Comparison of ENCODE assay signal across 8 cellular contexts in the genomic region with DNA sequence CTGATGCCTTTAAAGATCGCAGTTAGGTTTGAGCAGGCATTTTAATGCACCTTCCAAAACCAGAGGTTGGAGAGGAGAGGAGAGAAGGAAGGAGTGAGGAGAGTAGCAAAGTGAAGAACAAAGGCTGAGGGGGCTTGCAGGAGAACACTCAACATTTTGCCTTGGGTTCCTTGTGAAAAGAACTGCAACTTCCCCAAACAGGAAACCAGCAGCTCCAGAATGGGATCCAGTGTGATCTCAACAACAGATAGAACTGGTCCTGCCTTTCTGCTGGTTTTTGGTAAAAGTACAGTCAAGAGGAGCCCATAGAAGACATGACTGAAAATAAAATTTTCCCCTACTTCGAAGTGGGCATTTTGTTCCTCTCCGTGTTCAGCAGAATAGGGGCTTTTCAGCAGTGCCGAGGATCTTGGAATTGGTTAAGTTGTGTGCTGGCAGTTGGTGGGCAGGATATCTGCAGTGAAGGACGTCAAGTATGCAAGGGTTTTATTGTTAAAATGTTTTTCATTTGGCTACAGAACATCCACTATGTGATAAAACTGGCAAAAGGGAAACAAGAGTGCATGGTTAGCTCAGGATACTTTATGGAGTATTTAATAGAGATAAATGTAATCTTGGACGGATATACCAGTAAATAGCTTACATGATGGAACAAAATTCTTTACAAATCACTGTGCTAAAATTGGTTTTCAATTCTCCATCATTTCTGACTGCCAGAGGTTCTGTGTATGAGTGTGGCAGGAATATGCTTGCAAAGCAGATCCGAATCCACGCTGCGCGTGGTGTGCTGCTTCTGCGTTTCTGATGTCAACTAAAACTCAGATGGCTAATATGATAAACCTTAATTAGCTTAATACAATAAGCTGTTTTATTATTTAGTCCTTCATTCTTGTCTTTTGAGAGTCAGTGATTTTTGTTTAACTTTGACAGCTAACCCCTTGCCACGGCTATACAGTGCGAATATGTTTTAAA. TPM values are rescaled to one million over a fixed set of nuclear protein-coding genes. Genes with fewer than 3 reads are reported as not detected.
DNase-seq lines count a peak whose midpoint lies in the region; ATAC-seq and TF ChIP-seq lines count a peak whose summit lies in the region.

No MANE protein-coding gene starts in this region.

- CTCF ChIA-PET in mammary epithelial cell (lab: Charles Lee; ENCODE audit: low non-redundant PET): no interaction called here
- CTCF ChIA-PET in HEK293T (lab: Yijun Ruan, JAX): no interaction called here

- WGBS in mammary epithelial cell (ENCODE audit: low coverage, missing lambda C conversion rate): 49% methylated on average over 13 of the region's 13 CpGs

- H3K36me3 ChIP-seq in mammary epithelial cell (ENCODE audit: insufficient read depth, low read length): peaks cover 14% of the 10 kb centered on the region
- H3K36me3 ChIP-seq in left lung: peaks cover 0 to 19% of the 10 kb centered on the region in 2 donors

- TF ChIP-seq CTCF in HFF-Myc (IDR thresholded peaks at IDR 0.05; ENCODE audit: low read depth, low read length, missing control alignments) (no peak), mammary epithelial cell (conservative IDR thresholded peaks at IDR 0.05 in 1 of 2, IDR thresholded peaks at IDR 0.05 in 1 of 2; ENCODE audit: extremely low read depth in 1 of 2, insufficient read depth in 1 of 2, low read depth in 1 of 2, low read length in 2 of 2) (no peak), left lung (IDR thresholded peaks at IDR 0.05) (no peak)

- H3K4me1 ChIP-seq in mammary epithelial cell (ENCODE audit: insufficient read depth, low read length): peaks cover 56% of the 10 kb centered on the region
- H3K4me1 ChIP-seq in left lung: peaks cover 11 to 46% of the 10 kb centered on the region in 2 donors

- peaks cover 66% of the 10 kb centered on the region for H3K79me2 ChIP-seq in mammary epithelial cell (ENCODE audit: insufficient read depth, low read length)

- POLR2A ChIA-PET in HEK293T (lab: Yijun Ruan, JAX): no interaction called here

- H3K27me3 ChIP-seq in mammary epithelial cell (ENCODE audit: insufficient read depth, low read length): no peaks in the 10 kb centered on the region
- peaks cover 0 to 32% of the 10 kb centered on the region in 2 donors for H3K27me3 ChIP-seq in left lung

- no peaks in the 10 kb centered on the region for H4K20me1 ChIP-seq in mammary epithelial cell (ENCODE audit: insufficient read depth, low read length)

- H3K4me3 ChIP-seq in HFF-Myc (replicated peaks; ENCODE audit: low read depth, low read length) (peak overlapping the region; percentile 47), mammary epithelial cell (replicated peaks in 1 of 3; ENCODE audit: insufficient read depth in 1 of 3, low read depth in 2 of 3, low read length in 3 of 3) (no peak overlapping the region), left lung (no peak overlapping the region)

- no peaks in the 10 kb centered on the region for H3K9me3 ChIP-seq in mammary epithelial cell (replicated peaks; ENCODE audit: insufficient read depth, low read length)
- H3K9me3 ChIP-seq in left lung: no peaks in the 10 kb centered on the region

- H3K4me2 ChIP-seq in mammary epithelial cell (ENCODE audit: insufficient read depth, low read depth, low read length): peak overlapping the region; percentile 94

- H3K27ac ChIP-seq in mammary epithelial cell (ENCODE audit: insufficient read depth, low read depth, low read length): peak overlapping the region; percentile 79
- peak overlapping the region; percentile 3 to 96 for H3K27ac ChIP-seq in left lung

- H2AFZ ChIP-seq in mammary epithelial cell (ENCODE audit: low read depth, low read length): peak overlapping the region; percentile 68

- intact Hi-C loops in mammary epithelial cell (cut with micrococcal nuclease): loop anchor here (1.0 to 10.0 kb wide), 3 partner anchors 81 to 192 kb away; a partner anchor contains a TSS
- intact Hi-C loops in left lung (cut with DNase I): no loop called here

- BruUV-seq in mammary epithelial cell (replicated peaks; lab: Mats Ljungman, UMichigan): no TSS peak

- dilution Hi-C loops in mammary epithelial cell (cut with HindIII; ENCODE audit: low sequenced_read_pairs): no loop called here

- in situ Hi-C loops in mammary epithelial cell (cut with MboI; ENCODE audit: low sequenced_read_pairs in 2 of 2): loop anchor here in 1 of 2 donors (5.0 kb wide), 1 partner anchor 79 kb away; no protein-coding TSS in a partner anchor

- H3K9ac ChIP-seq in mammary epithelial cell (ENCODE audit: insufficient read depth, low read length): no peak overlapping the region

- ATAC-seq in left lung: no peak
- no peak for ATAC-seq in GM19452 (IDR thresholded peaks at IDR 0.05; ENCODE audit: unreplicated experiment)
- ATAC-seq in HG03159 (IDR thresholded peaks at IDR 0.05; ENCODE audit: unreplicated experiment): no peak

- DNase-seq in HFF-Myc (ENCODE audit: extremely low read depth, low read depth) (no peak), mammary epithelial cell (no peak), left lung (no peak), superior temporal gyrus (ENCODE audit: extremely low spot score) (peak; percentile 77), HEK293T (ENCODE audit: extremely low spot score) (no peak)
- DNase-seq in activated CD8-positive, alpha-beta memory T cell treated with anti-CD3 and anti-CD28 coated beads, Interleukin-2, amount 50 U/mL, for 4 hours: no peak

TF ChIP-seq in HEK293T, 16 proteins besides CTCF, POLR2A, EP300 and RAD21:
- TF ChIP-seq SUZ12 (IDR thresholded peaks at IDR 0.05) (no peak), L3MBTL2 (conservative IDR thresholded peaks at IDR 0.05) (no peak), HDGF (IDR thresholded peaks at IDR 0.05; ENCODE audit: borderline replicate concordance) (no peak), LEF1 (IDR thresholded peaks at IDR 0.05; ENCODE audit: borderline replicate concordance) (no peak), ELF4 (IDR thresholded peaks at IDR 0.05) (no peak), FOXA1 (IDR thresholded peaks at IDR 0.05) (no peak), SP1 (IDR thresholded peaks at IDR 0.05) (no peak), FOXK2 (IDR thresholded peaks at IDR 0.05) (no peak), FOXM1 (IDR thresholded peaks at IDR 0.05; ENCODE audit: borderline replicate concordance) (no peak), BHLHE40 (IDR thresholded peaks at IDR 0.05; ENCODE audit: borderline replicate concordance) (no peak), NFRKB (IDR thresholded peaks at IDR 0.05) (no peak)
- TF ChIP-seq, protein P1, sequence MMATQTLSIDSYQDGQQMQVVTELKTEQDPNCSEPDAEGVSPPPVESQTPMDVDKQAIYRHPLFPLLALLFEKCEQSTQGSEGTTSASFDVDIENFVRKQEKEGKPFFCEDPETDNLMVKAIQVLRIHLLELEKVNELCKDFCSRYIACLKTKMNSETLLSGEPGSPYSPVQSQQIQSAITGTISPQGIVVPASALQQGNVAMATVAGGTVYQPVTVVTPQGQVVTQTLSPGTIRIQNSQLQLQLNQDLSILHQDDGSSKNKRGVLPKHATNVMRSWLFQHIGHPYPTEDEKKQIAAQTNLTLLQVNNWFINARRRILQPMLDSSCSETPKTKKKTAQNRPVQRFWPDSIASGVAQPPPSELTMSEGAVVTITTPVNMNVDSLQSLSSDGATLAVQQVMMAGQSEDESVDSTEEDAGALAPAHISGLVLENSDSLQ (IDR thresholded peaks at IDR 0.05): no peak

RNA-seq across cellular contexts. Expression of a gene that starts 1.9 kb away (rescaled TPM):
- total RNA-seq in mammary epithelial cell (10 to 100 TPM; 62.2 to 68.7 TPM), left lung (10 to 100 TPM; 56.2 to 66.2 TPM)
- 38.4 TPM for polyA plus RNA-seq in mammary epithelial cell
- polyA minus RNA-seq in mammary epithelial cell: 139 TPM
